In genomic region chr7:26166681-26167266, GRCh38 we compare ENCODE assay signal across 10 cellular contexts. TPM values are rescaled to one million over a fixed set of nuclear protein-coding genes. Genes with fewer than 3 reads are reported as not detected.
A peak's percentile ranks its signal among the peaks of the same experiment; 100 is the strongest.
DNase-seq lines count a peak whose midpoint lies in the region; ATAC-seq and TF ChIP-seq lines count a peak whose summit lies in the region.
"Had no signal": no experiment of that assay in that cellular context is flagged by ENCODE, and none has a peak within 500 bp of the region (broad histone marks: within the 10 kb centered on the region; RNA-seq: fewer than 3 reads in every experiment).

No MANE protein-coding gene starts in this region.

- peak; percentile 45 for ATAC-seq in GM21447 (IDR thresholded peaks at IDR 0.05; ENCODE audit: unreplicated experiment)
- ATAC-seq in left colon = peak; percentile 53
- no peak for ATAC-seq in HG02870 (IDR thresholded peaks at IDR 0.05; ENCODE audit: unreplicated experiment)

- TF ChIP-seq POLR2A in NB4 (IDR thresholded peaks at IDR 0.05; ENCODE audit: extremely low read depth, insufficient read length) = no peak

- peak; percentile 9 for DNase-seq in ELF-1 (ENCODE audit: low read depth, low spot score)
- DNase-seq in NB4 (ENCODE audit: low read depth) = peak; percentile 55
- no peak for DNase-seq in left colon
- no peak for DNase-seq in superior temporal gyrus (ENCODE audit: extremely low spot score)
- DNase-seq in HK-2 (ENCODE audit: unreplicated experiment) = no peak
- no peak for DNase-seq in ecto neural progenitor cell (ENCODE audit: low spot score)
- DNase-seq: GF-D8, NCI-H2029 treated with DMSO at 0.1 percent for 48 hours had no signal

- TF ChIP-seq CTCF in NB4 (IDR thresholded peaks at IDR 0.05; ENCODE audit: low read depth, low read length) = no peak

- H3K4me3 ChIP-seq in NB4 (ENCODE audit: low read depth, low read length) = no peak overlapping the region

- intact Hi-C loops in left colon (cut with DNase I, micrococcal nuclease) = no loop called here

RNA-seq across cellular contexts. Expression of gene NFE2L3, which starts 14.8 kb away (rescaled TPM):
- 10 to 100 TPM in 1 of 2 donors, 1 to 10 TPM in 1; 8.8 to 13.4 TPM for total RNA-seq in left colon

RNA-seq across cellular contexts. Expression of gene HNRNPA2B1, which starts 33.8 kb away (rescaled TPM):
- total RNA-seq in left colon = 100 to 1,000 TPM; 295 to 453 TPM

RNA-seq across cellular contexts. Expression of gene CBX3, which starts 34.8 kb away (rescaled TPM):
- total RNA-seq in left colon = 10 to 100 TPM; 73.3 to 81.3 TPM

Comparison
In these comparisons a context has a peak if more than half of its experiments do, and no peak if none do; other contexts are left out.
1. DNase-seq: peak in ELF-1 (single experiment) and NB4 (single experiment); none in left colon (0 of 2), superior temporal gyrus (single experiment), HK-2 (single experiment) and ecto neural progenitor cell (single experiment).